ENCODE assay signal across 1 cellular context in genomic region chr19:18173572-18174294, GRCh38.
TF ChIP-seq lines count a peak whose summit lies in the region.

Gene IFI30 (plus strand): TSS chr19:18173813. CDS start chr19:18173842, 29 bp downstream.

TF ChIP-seq in SK-N-SH treated with all-trans-retinoic acid at 6 μM for 48 hours, 23 proteins besides CTCF, POLR2A, EP300 and RAD21 (continued from another document):
- TF ChIP-seq CREB5 (CRISPR knock-in tag; IDR thresholded peaks at IDR 0.05; ENCODE audit: low read depth), result no peak
- TF ChIP-seq GLIS3 (CRISPR knock-in tag; IDR thresholded peaks at IDR 0.05), result no peak
- TF ChIP-seq ZFP30 (CRISPR knock-in tag; IDR thresholded peaks at IDR 0.05), result no peak
- no peak for TF ChIP-seq PPARA (CRISPR knock-in tag; IDR thresholded peaks at IDR 0.05; ENCODE audit: borderline replicate concordance)
- no peak for TF ChIP-seq ZNF70 (CRISPR knock-in tag; IDR thresholded peaks at IDR 0.05)
